ENCODE assay signal across 13 cellular contexts in the genomic region with DNA sequence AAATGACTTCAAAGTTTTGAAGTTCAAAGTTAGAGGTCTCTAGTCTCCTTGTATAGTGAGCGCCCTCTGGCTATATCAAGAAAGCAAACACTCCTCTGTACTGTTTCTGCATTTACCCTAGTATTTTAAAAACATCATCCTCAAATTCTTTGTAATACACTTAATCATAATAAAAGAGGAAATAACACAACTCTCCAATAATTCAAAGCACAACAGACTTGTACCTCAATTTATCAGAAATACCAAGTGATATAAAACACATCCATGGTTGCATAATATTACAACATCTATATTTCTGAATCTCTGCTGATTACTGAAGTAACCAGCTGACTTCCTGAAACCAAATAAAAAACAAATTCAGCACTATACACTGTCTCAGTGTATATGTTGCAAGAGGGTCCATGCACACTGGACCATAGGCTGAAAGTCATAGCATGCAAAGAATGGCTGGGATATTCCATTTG. TPM values are rescaled to one million over a fixed set of nuclear protein-coding genes. Genes with fewer than 3 reads are reported as not detected.
A peak's percentile ranks its signal among the peaks of the same experiment; 100 is the strongest.
DNase-seq lines count a peak whose midpoint lies in the region; ATAC-seq and TF ChIP-seq lines count a peak whose summit lies in the region.
"Had no signal": no experiment of that assay in that cellular context is flagged by ENCODE, and none has a peak within 500 bp of the region (broad histone marks: within the 10 kb centered on the region; RNA-seq: fewer than 3 reads in every experiment).

No MANE protein-coding gene starts in this region.

- H3K4me1 ChIP-seq in stomach smooth muscle (ENCODE audit: control insufficient read depth, insufficient read depth, low read length): peaks cover 30% of the 10 kb centered on the region
- H3K4me1 ChIP-seq in psoas muscle: no peaks in the 10 kb centered on the region

- TF ChIP-seq CTCF in VCaP (conservative IDR thresholded peaks at IDR 0.05) (peak; percentile 52), fibroblast of villous mesenchyme (IDR thresholded peaks at IDR 0.05; ENCODE audit: insufficient read depth, low read depth, low read length) (peak; percentile 41), psoas muscle (IDR thresholded peaks at IDR 0.05) (no peak)

- H3K27me3 ChIP-seq in stomach smooth muscle (ENCODE audit: control insufficient read depth in 1 of 2, insufficient read depth in 2 of 2, low read length in 2 of 2): no peaks in the 10 kb centered on the region
- H3K27me3 ChIP-seq in psoas muscle (ENCODE audit: insufficient read depth in 3 of 3, low read length in 2 of 3): no peaks in the 10 kb centered on the region

- WGBS in psoas muscle, 3 donors: 92 to 100% (median 96%) methylated on average over 1 of the region's 1 CpG

- H3K4me3 ChIP-seq in fibroblast of villous mesenchyme (ENCODE audit: low read depth, low read length) (no peak overlapping the region), stomach smooth muscle (ENCODE audit: low read length in 2 of 2) (peak overlapping the region; percentile 30 to 50), psoas muscle (no peak overlapping the region)

- DNase-seq in DMS 273 (lab: John Stamatoyannopoulos, UW; ENCODE audit: unreplicated experiment): peak; percentile 46
- DNase-seq in DMS 273 treated with DMSO at 0.1 percent for 48 hours (lab: John Stamatoyannopoulos, UW): no peak
- DNase-seq in fibroblast of villous mesenchyme (ENCODE audit: low read depth): peak; percentile 86
- DNase-seq in activated CD8-positive, alpha-beta T cell treated with anti-CD3 and anti-CD28 coated beads, Interleukin-2, amount 10 ng/mL, durations not matched to agents 7 days and 5 days: no peak
- DNase-seq in activated CD4-positive, alpha-beta T cell treated with anti-CD3 and anti-CD28 coated beads, Interleukin-2, amount 50 U/mL, for 4 hours: no peak
- no peak for DNase-seq in psoas muscle
- DNase-seq: 8988T; activated B cell treated with CpG ODN at 0.5 μM for 24 hours; hypothalamus; SIG-M5; stimulated activated CD4-positive, alpha-beta T cell treated with anti-CD3 and anti-CD28 coated beads, Interleukin-12 subunit alpha, Interleukin-12 subunit beta, amount 100 ng/mL, for 4 hours had no signal

- H3K36me3 ChIP-seq in stomach smooth muscle (ENCODE audit: control insufficient read depth in 2 of 2, insufficient read depth in 2 of 2, low read length in 2 of 2): peaks cover 0 to 5% of the 10 kb centered on the region in 2 donors
- no peaks in the 10 kb centered on the region for H3K36me3 ChIP-seq in psoas muscle (ENCODE audit: insufficient read depth in 1 of 2, low read depth in 1 of 2)

- H3K9ac ChIP-seq in stomach smooth muscle (ENCODE audit: low read length in 2 of 2): peak overlapping the region in 1 of 2 donors; percentile 10

- H3K4me1 Mint-ChIP-seq in activated CD8-positive, alpha-beta T cell treated with anti-CD3 and anti-CD28 coated beads, Interleukin-2, amount 10 ng/mL, durations not matched to agents 7 days and 5 days (ENCODE audit: low read depth): no peaks in the 10 kb centered on the region
- H3K4me1 Mint-ChIP-seq: activated B cell treated with CpG ODN at 0.5 μM for 24 hours had no signal

- peaks cover 2% of the 10 kb centered on the region for H3K27me3 Mint-ChIP-seq in activated CD8-positive, alpha-beta T cell treated with anti-CD3 and anti-CD28 coated beads, Interleukin-2, amount 10 ng/mL, durations not matched to agents 7 days and 5 days (ENCODE audit: low read depth)
- H3K27me3 Mint-ChIP-seq: activated B cell treated with CpG ODN at 0.5 μM for 24 hours had no signal

- POLR2A ChIA-PET in activated CD8-positive, alpha-beta T cell treated with anti-CD3 and anti-CD28 coated beads, Interleukin-2, amount 10 ng/mL, durations not matched to agents 7 days and 5 days (lab: Charles Lee): no interaction called here

- H3K9me3 Mint-ChIP-seq in activated CD8-positive, alpha-beta T cell treated with anti-CD3 and anti-CD28 coated beads, Interleukin-2, amount 10 ng/mL, durations not matched to agents 7 days and 5 days (ENCODE audit: insufficient read depth): no peaks in the 10 kb centered on the region
- H3K9me3 Mint-ChIP-seq: activated B cell treated with CpG ODN at 0.5 μM for 24 hours had no signal

- H3K36me3 Mint-ChIP-seq in activated CD8-positive, alpha-beta T cell treated with anti-CD3 and anti-CD28 coated beads, Interleukin-2, amount 10 ng/mL, durations not matched to agents 7 days and 5 days (ENCODE audit: low read depth): no peaks in the 10 kb centered on the region

- ATAC-seq in activated CD8-positive, alpha-beta T cell treated with anti-CD3 and anti-CD28 coated beads, Interleukin-2, amount 10 ng/mL, durations not matched to agents 7 days and 5 days: no peak
- ATAC-seq in psoas muscle: no peak

- H3K27ac Mint-ChIP-seq in activated CD8-positive, alpha-beta T cell treated with anti-CD3 and anti-CD28 coated beads, Interleukin-2, amount 10 ng/mL, durations not matched to agents 7 days and 5 days: no peak overlapping the region
- H3K27ac Mint-ChIP-seq: activated B cell treated with CpG ODN at 0.5 μM for 24 hours had no signal

- H3K27ac ChIP-seq in VCaP (no peak overlapping the region), stomach smooth muscle (ENCODE audit: low read length) (peak overlapping the region; percentile 32), psoas muscle (no peak overlapping the region)

- no peak overlapping the region for H3K4me3 Mint-ChIP-seq in activated CD8-positive, alpha-beta T cell treated with anti-CD3 and anti-CD28 coated beads, Interleukin-2, amount 10 ng/mL, durations not matched to agents 7 days and 5 days
- H3K4me3 Mint-ChIP-seq: activated B cell treated with CpG ODN at 0.5 μM for 24 hours had no signal

- H3K9me3 ChIP-seq in stomach smooth muscle (ENCODE audit: control insufficient read depth in 2 of 2, low read length in 2 of 2) (no peaks in the 10 kb centered on the region), psoas muscle (no peaks in the 10 kb centered on the region)

- intact Hi-C loops in psoas muscle (cut with DNase I): no loop called here

- CTCF ChIA-PET in activated CD8-positive, alpha-beta T cell treated with anti-CD3 and anti-CD28 coated beads, Interleukin-2, amount 10 ng/mL, durations not matched to agents 7 days and 5 days (lab: Charles Lee): no interaction called here

RNA-seq across cellular contexts. Expression of gene PLOD2, which starts 12.5 kb away (rescaled TPM):
- total RNA-seq in fibroblast of villous mesenchyme (154 and 393 TPM in 2 replicates), psoas muscle (1 to 10 TPM; 3.0 to 9.1 (median 7.6) TPM)
- total RNA-seq in activated CD8-positive, alpha-beta T cell treated with anti-CD3 and anti-CD28 coated beads, Interleukin-2, amount 10 ng/mL, durations not matched to agents 7 days and 5 days: under 1 TPM in 1 of 2 experiments, not detected in 1; 0.40 TPM
- 10 to 100 TPM in 1 of 3 donors, 1 to 10 TPM in 2; 2.0 to 15.7 (median 3.8) TPM for polyA plus RNA-seq in psoas muscle
- total RNA-seq: activated B cell treated with CpG ODN at 0.5 μM for 24 hours had no signal

Comparison
In these comparisons a context has a peak if more than half of its experiments do, and no peak if none do; other contexts are left out.
1. DNase-seq: peak in DMS 273 (single experiment) and fibroblast of villous mesenchyme (single experiment); none in DMS 273 treated with DMSO at 0.1 percent for 48 hours (single experiment), activated CD8-positive, alpha-beta T cell treated with anti-CD3 and anti-CD28 coated beads, Interleukin-2, amount 10 ng/mL, durations not matched to agents 7 days and 5 days (single experiment), activated CD4-positive, alpha-beta T cell treated with anti-CD3 and anti-CD28 coated beads, Interleukin-2, amount 50 U/mL, for 4 hours (0 of 2) and psoas muscle (0 of 2).
2. H3K4me3 ChIP-seq: peak in stomach smooth muscle (2 of 2); none in fibroblast of villous mesenchyme (single experiment) and psoas muscle (single experiment).
3. RNA of gene PLOD2, which starts 12.5 kb away (total RNA-seq): 154 to 393 TPM in fibroblast of villous mesenchyme; 3.0 to 9.1 TPM in psoas muscle and 0.40 TPM in activated CD8-positive, alpha-beta T cell treated with anti-CD3 and anti-CD28 coated beads, Interleukin-2, amount 10 ng/mL, durations not matched to agents 7 days and 5 days; every median in the first group is over 10 times any median in the second.